ENCODE assay signal across 8 cellular contexts in the genomic region with DNA sequence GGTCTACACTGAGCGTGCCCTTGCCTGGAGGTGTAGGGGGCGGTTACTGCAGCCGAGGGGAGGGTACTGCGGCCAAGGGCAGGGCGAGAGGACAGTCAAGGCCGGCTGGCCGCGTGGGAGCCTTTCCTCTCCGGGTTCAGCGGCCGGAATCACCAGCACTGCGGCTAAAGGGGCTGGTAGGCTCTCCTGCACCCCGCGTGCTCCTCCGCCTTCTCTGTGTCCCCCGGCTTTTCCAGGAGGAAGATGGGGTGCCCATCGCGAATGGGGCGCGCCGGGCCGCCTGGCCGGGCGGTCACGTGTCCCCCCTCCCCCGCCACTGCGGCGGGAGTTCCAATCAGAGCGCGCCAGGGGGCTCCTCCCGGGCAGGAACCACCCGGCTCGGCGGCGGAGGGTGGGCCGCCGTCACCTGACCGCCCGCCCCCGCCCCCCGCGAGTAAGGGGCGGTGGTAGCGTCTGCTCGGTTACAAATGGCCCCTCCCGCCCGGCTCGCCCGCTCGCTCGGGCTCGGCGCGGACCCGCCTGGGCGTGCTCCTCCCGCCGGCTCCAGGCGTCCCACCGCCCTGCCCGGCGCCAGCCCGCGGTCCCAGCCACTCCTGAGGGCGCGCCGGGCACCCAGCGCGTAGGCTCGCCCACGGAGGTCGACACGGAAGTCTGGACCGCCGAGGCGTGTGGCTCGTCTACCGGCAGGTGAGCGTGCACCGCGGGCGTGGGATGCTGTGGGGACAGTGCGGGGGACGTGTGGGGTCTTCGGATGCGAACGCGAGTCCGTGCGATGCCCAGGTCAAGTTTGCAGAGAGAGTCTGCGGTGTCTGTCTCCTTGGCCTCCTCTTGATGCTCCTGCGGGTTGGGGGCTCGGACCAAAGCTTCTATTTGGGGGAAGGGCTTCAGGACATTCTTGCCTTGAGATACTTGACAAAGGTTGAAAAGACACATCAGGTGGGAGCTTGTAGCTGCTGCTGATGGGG.
DNase-seq lines count a peak whose midpoint lies in the region.

No MANE protein-coding gene starts in this region.

- H3K27me3 ChIP-seq in HAP-1 (ENCODE audit: low read depth): peaks cover 6% of the 10 kb centered on the region; the same call in 1 of the 2 replicates

- peaks cover 15% of the 10 kb centered on the region for H3K4me1 ChIP-seq in HAP-1

- H3K9me3 ChIP-seq in HAP-1: peaks cover 8% of the 10 kb centered on the region; the same call in 1 of the 2 replicates

- no peaks in the 10 kb centered on the region for H3K36me3 ChIP-seq in HAP-1 (replicated peaks)

- DNase-seq in EH (ENCODE audit: low read depth) (peak; percentile 68), HAP-1 (ENCODE audit: low spot score in 2 of 2) (peak; percentile 72 to 89), NCI-H69 (lab: John Stamatoyannopoulos, UW) (peak; percentile 19), dedifferentiated amniotic fluid mesenchymal stem cell (ENCODE audit: extremely low spot score) (peak; percentile 32), left kidney (ENCODE audit: low read depth, low spot score) (peak; percentile 92), HuH-7 (ENCODE audit: low spot score) (no peak), activated gamma-delta T cell treated with Interleukin-2 at 50 U/mL for 16 hours (no peak)

- in situ Hi-C loops in HAP-1 (cut with MboI; ENCODE audit: low sequenced_read_pairs): no loop called here

- H3K27ac ChIP-seq in temporal lobe (ENCODE audit: low read depth, low read length): peak overlapping the region; percentile 38

- peak overlapping the region; percentile 66 for H3K4me3 ChIP-seq in HAP-1

Comparison
In these comparisons a context has a peak if more than half of its experiments do, and no peak if none do; other contexts are left out.
1. DNase-seq: peak in EH (single experiment), HAP-1 (2 of 2), NCI-H69 (single experiment), dedifferentiated amniotic fluid mesenchymal stem cell (single experiment) and left kidney (single experiment); none in HuH-7 (single experiment) and activated gamma-delta T cell treated with Interleukin-2 at 50 U/mL for 16 hours (single experiment).